18 cellular contexts compared by ENCODE assay signal in genomic region chr7:148402159-148402558, GRCh38.
DNase-seq lines count a peak whose midpoint lies in the region; ATAC-seq and TF ChIP-seq lines count a peak whose summit lies in the region.
"Had no signal": no experiment of that assay in that cellular context is flagged by ENCODE, and none has a peak within 500 bp of the region (broad histone marks: within the 10 kb centered on the region; RNA-seq: fewer than 3 reads in every experiment).

No MANE protein-coding gene starts in this region.

- TF ChIP-seq POLR2A in breast epithelium (IDR thresholded peaks at IDR 0.05) (no peak), esophagus muscularis mucosa (IDR thresholded peaks at IDR 0.05; ENCODE audit: low read depth) (no peak)

- no peaks in the 10 kb centered on the region for H3K36me3 ChIP-seq in breast epithelium
- H3K36me3 ChIP-seq in esophagus muscularis mucosa: no peaks in the 10 kb centered on the region
- H3K36me3 ChIP-seq in aorta (ENCODE audit: control insufficient read depth in 1 of 2, insufficient read depth in 2 of 2, low read length in 1 of 2): no peaks in the 10 kb centered on the region
- H3K36me3 ChIP-seq: ascending aorta, gastrocnemius medialis, thoracic aorta had no signal

- H3K4me1 Mint-ChIP-seq in MCF 10A (ENCODE audit: insufficient read depth, unreplicated experiment): peaks cover 6% of the 10 kb centered on the region
- no peaks in the 10 kb centered on the region for H3K4me1 Mint-ChIP-seq in activated CD4-positive, alpha-beta T cell treated with anti-CD3 and anti-CD28 coated beads for 36 hours

- H3K27ac Mint-ChIP-seq in MCF 10A (ENCODE audit: low read depth, unreplicated experiment): peak overlapping the region; percentile 97
- H3K27ac Mint-ChIP-seq in activated CD4-positive, alpha-beta T cell treated with anti-CD3 and anti-CD28 coated beads for 36 hours: no peak overlapping the region
- H3K27ac Mint-ChIP-seq: activated CD4-positive, alpha-beta memory T cell treated with anti-CD3 and anti-CD28 coated beads for 36 hours; activated naive CD4-positive, alpha-beta T cell treated with anti-CD3 and anti-CD28 coated beads for 36 hours; CD4-positive, alpha-beta T cell had no signal

- CTCF ChIA-PET in MCF 10A (lab: Yijun Ruan, JAX): interaction anchor here (0.6 to 1.6 kb wide), 11 partner anchors 32 to 418 kb away, joined by 3 to 5 read pairs (median 3); no protein-coding TSS in a partner anchor
- CTCF ChIA-PET in activated CD4-positive, alpha-beta T cell treated with anti-CD3 and anti-CD28 coated beads for 36 hours (lab: Charles Lee): no interaction called here

- peak overlapping the region; percentile 33 for H3K4me3 Mint-ChIP-seq in MCF 10A (ENCODE audit: unreplicated experiment)
- H3K4me3 Mint-ChIP-seq in activated CD4-positive, alpha-beta T cell treated with anti-CD3 and anti-CD28 coated beads for 36 hours: no peak overlapping the region
- H3K4me3 Mint-ChIP-seq: activated CD4-positive, alpha-beta memory T cell treated with anti-CD3 and anti-CD28 coated beads for 36 hours; activated naive CD4-positive, alpha-beta T cell treated with anti-CD3 and anti-CD28 coated beads for 36 hours; CD4-positive, alpha-beta T cell had no signal

- intact Hi-C loops in MCF 10A (cut with micrococcal nuclease) (no loop called here), breast epithelium (cut with DNase I; ENCODE audit: low total_unique reads) (no loop called here), esophagus muscularis mucosa (cut with DNase I) (no loop called here), aorta (cut with DNase I) (no loop called here)
- intact Hi-C loops in activated CD4-positive, alpha-beta T cell treated with anti-CD3 and anti-CD28 coated beads for 36 hours (cut with DNase I, micrococcal nuclease): no loop called here

- H3K9me3 ChIP-seq in breast epithelium: no peaks in the 10 kb centered on the region
- no peaks in the 10 kb centered on the region for H3K9me3 ChIP-seq in esophagus muscularis mucosa
- no peaks in the 10 kb centered on the region for H3K9me3 ChIP-seq in aorta (ENCODE audit: control insufficient read depth, low read length)
- H3K9me3 ChIP-seq: ascending aorta, gastrocnemius medialis, thoracic aorta had no signal

- no TSS peak for BruUV-seq in MCF 10A (replicated peaks; lab: Mats Ljungman, UMichigan)

- DNase-seq in MCF 10A (ENCODE audit: unreplicated experiment) (peak; percentile 47), breast epithelium (ENCODE audit: low spot score in 2 of 2) (no peak), NCI-H69 (lab: John Stamatoyannopoulos, UW) (peak; percentile 30), esophagus muscularis mucosa (ENCODE audit: extremely low spot score) (no peak), NCI-H2029 (lab: John Stamatoyannopoulos, UW) (no peak), aorta (no peak)
- no peak for DNase-seq in activated CD4-positive, alpha-beta T cell treated with anti-CD3 and anti-CD28 coated beads for 36 hours
- no peak for DNase-seq in stimulated activated CD8-positive, alpha-beta memory T cell treated with anti-CD3 and anti-CD28 coated beads, Interleukin-4, amount 100 ng/mL, for 48 hours
- DNase-seq: activated CD4-positive, alpha-beta memory T cell treated with anti-CD3 and anti-CD28 coated beads for 36 hours; activated naive CD4-positive, alpha-beta T cell treated with anti-CD3 and anti-CD28 coated beads for 36 hours; CD4-positive, alpha-beta T cell; gastrocnemius medialis; left cardiac atrium; NCI-H446; T-helper 1 cell had no signal

- H3K27me3 ChIP-seq in breast epithelium (peaks cover 0 to 3% of the 10 kb centered on the region in 2 donors), esophagus muscularis mucosa (no peaks in the 10 kb centered on the region), aorta (ENCODE audit: control insufficient read depth in 1 of 2, insufficient read depth in 2 of 2, low read length in 1 of 2) (no peaks in the 10 kb centered on the region)
- H3K27me3 ChIP-seq: ascending aorta had no signal

- no peak for ATAC-seq in activated CD4-positive, alpha-beta T cell treated with anti-CD3 and anti-CD28 coated beads for 36 hours
- ATAC-seq in aorta (ENCODE audit: low FRiP score): no peak
- ATAC-seq: gastrocnemius medialis, left cardiac atrium had no signal

- WGBS in esophagus muscularis mucosa: 50% methylated on average over 3 of the region's 3 CpGs
- WGBS in aorta, 2 donors: 66% methylated on average over 3 of the region's 3 CpGs

- H3K4me1 ChIP-seq in breast epithelium (no peaks in the 10 kb centered on the region), esophagus muscularis mucosa (peaks cover 0 to 19% (median 14%) of the 10 kb centered on the region in 4 donors), aorta (ENCODE audit: control insufficient read depth in 1 of 2, insufficient read depth in 2 of 2, low read length in 2 of 2) (no peaks in the 10 kb centered on the region)
- H3K4me1 ChIP-seq: ascending aorta, gastrocnemius medialis had no signal

- TF ChIP-seq CTCF in MCF 10A (IDR thresholded peaks at IDR 0.05; ENCODE audit: unreplicated experiment) (no peak), breast epithelium (IDR thresholded peaks at IDR 0.05) (no peak), esophagus muscularis mucosa (IDR thresholded peaks at IDR 0.05) (no peak)

- H3K9me3 Mint-ChIP-seq in MCF 10A (ENCODE audit: unreplicated experiment): no peaks in the 10 kb centered on the region
- no peaks in the 10 kb centered on the region for H3K9me3 Mint-ChIP-seq in activated CD4-positive, alpha-beta T cell treated with anti-CD3 and anti-CD28 coated beads for 36 hours (ENCODE audit: low read depth)
- H3K9me3 Mint-ChIP-seq: activated CD4-positive, alpha-beta memory T cell treated with anti-CD3 and anti-CD28 coated beads for 36 hours; activated naive CD4-positive, alpha-beta T cell treated with anti-CD3 and anti-CD28 coated beads for 36 hours; CD4-positive, alpha-beta T cell had no signal

- POLR2A ChIA-PET in MCF 10A (lab: Yijun Ruan, JAX): interaction anchor here (0.7 to 2.1 kb wide), 9 partner anchors 12 to 561 kb away, joined by 3 to 6 read pairs (median 4); no protein-coding TSS in a partner anchor
- POLR2A ChIA-PET in activated CD4-positive, alpha-beta T cell treated with anti-CD3 and anti-CD28 coated beads for 36 hours (lab: Charles Lee): no interaction called here

- H3K27ac ChIP-seq in breast epithelium (no peak overlapping the region), esophagus muscularis mucosa (replicated peaks in 1 of 4) (peak overlapping the region in 3 of 4 donors; percentile 30 to 47 (median 33)), aorta (ENCODE audit: low read depth in 1 of 2, low read length in 2 of 2) (no peak overlapping the region)
- H3K27ac ChIP-seq: ascending aorta, coronary artery, gastrocnemius medialis, thoracic aorta had no signal

- no peaks in the 10 kb centered on the region for H3K27me3 Mint-ChIP-seq in MCF 10A (ENCODE audit: insufficient read depth, unreplicated experiment)
- peaks cover 28% of the 10 kb centered on the region for H3K27me3 Mint-ChIP-seq in activated CD4-positive, alpha-beta T cell treated with anti-CD3 and anti-CD28 coated beads for 36 hours

- TF ChIP-seq EP300 in esophagus muscularis mucosa (IDR thresholded peaks at IDR 0.05): no peak

- H3K4me3 ChIP-seq in breast epithelium: no peak overlapping the region
- peak overlapping the region in 2 of 4 donors; percentile 11 to 22 for H3K4me3 ChIP-seq in esophagus muscularis mucosa
- H3K4me3 ChIP-seq in aorta (ENCODE audit: low read length in 2 of 2): no peak overlapping the region
- H3K4me3 ChIP-seq: ascending aorta, coronary artery, gastrocnemius medialis, thoracic aorta had no signal

- no peaks in the 10 kb centered on the region for H3K36me3 Mint-ChIP-seq in MCF 10A (ENCODE audit: insufficient read depth, unreplicated experiment)
- no peaks in the 10 kb centered on the region for H3K36me3 Mint-ChIP-seq in activated CD4-positive, alpha-beta T cell treated with anti-CD3 and anti-CD28 coated beads for 36 hours (ENCODE audit: low read depth)
- H3K36me3 Mint-ChIP-seq: activated CD4-positive, alpha-beta memory T cell treated with anti-CD3 and anti-CD28 coated beads for 36 hours had no signal

Comparison
In these comparisons a context has a peak if more than half of its experiments do, and no peak if none do; other contexts are left out.
1. DNase-seq: peak in MCF 10A (single experiment) and NCI-H69 (single experiment); none in breast epithelium (0 of 2), esophagus muscularis mucosa (single experiment), NCI-H2029 (single experiment), activated CD4-positive, alpha-beta T cell treated with anti-CD3 and anti-CD28 coated beads for 36 hours (single experiment), aorta (0 of 2) and stimulated activated CD8-positive, alpha-beta memory T cell treated with anti-CD3 and anti-CD28 coated beads, Interleukin-4, amount 100 ng/mL, for 48 hours (single experiment).
2. H3K27ac ChIP-seq: peak in esophagus muscularis mucosa (3 of 4); none in breast epithelium (0 of 2) and aorta (0 of 2).